Comparison of ENCODE assay signal across 7 cellular contexts in the genomic region with DNA sequence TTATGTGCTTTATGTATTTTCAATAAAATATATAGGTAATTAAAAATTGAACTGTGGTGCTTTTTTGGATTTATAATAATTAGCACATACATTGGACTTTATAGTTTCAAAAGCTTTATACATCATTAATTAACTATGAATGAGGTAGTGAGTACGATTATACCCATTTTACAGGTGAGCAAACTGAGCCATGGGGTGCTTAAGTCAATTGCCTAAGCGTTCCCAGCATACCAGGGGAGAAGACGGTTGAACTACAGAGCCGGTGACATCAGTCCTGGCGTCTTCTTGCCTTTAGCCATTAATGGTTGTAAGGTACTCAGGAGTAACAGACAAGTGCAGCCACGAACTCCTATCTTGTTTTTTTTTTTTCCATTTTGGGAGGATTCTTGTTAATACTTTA.
"Had no signal": no experiment of that assay in that cellular context is flagged by ENCODE, and none has a peak within 500 bp of the region (broad histone marks: within the 10 kb centered on the region; RNA-seq: fewer than 3 reads in every experiment).

No MANE protein-coding gene starts in this region.

- ATAC-seq: GM12878 had no signal

- DNase-seq: GDM1, GF-D8 had no signal

- FAIRE-seq: G401.6, GM12878, GM12891, GM12892, GM18507 had no signal

- H3K4me3 ChIP-seq: GM12878 had no signal
